Comparison of ENCODE assay signal across 24 cellular contexts in the genomic region with DNA sequence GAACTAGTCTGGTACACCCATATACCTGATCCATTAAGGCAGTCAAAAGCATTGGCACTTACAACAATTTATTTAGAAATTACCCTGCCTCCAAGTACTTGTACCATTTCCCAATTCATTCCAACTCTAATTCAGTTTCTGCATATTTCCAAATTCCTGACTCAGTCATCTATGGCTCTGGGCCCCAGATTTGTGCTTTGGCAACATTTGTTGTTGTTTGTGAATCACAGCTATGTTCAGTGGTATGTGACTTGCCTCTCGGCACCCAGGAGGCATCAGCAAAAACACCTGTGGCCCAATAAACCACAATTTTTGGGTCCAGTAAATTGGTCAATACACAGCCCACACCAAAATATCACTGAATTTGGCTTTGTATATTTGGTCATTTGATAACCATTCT.
DNase-seq lines count a peak whose midpoint lies in the region; TF ChIP-seq lines count a peak whose summit lies in the region.
"Had no signal": no experiment of that assay in that cellular context is flagged by ENCODE, and none has a peak within 500 bp of the region (broad histone marks: within the 10 kb centered on the region; RNA-seq: fewer than 3 reads in every experiment).

No MANE protein-coding gene starts in this region.

- no peak overlapping the region for H3K4me3 ChIP-seq in AG09309 (ENCODE audit: control insufficient read depth, low read depth, low read length)
- no peak overlapping the region for H3K4me3 ChIP-seq in epithelial cell of esophagus (ENCODE audit: low read length)
- H3K4me3 ChIP-seq in mesenchymal stem cell (ENCODE audit: insufficient read depth in 1 of 2, low read depth in 1 of 2, low read length in 2 of 2): no peak overlapping the region
- no peak overlapping the region for H3K4me3 ChIP-seq in smooth muscle cell
- H3K4me3 ChIP-seq: tibial artery had no signal

- DNase-seq in AG09309 (ENCODE audit: low read depth): peak; percentile 13
- no peak for DNase-seq in H9
- DNase-seq in epithelial cell of esophagus (ENCODE audit: low read depth): peak; percentile 83
- DNase-seq in mesenchymal stem cell: no peak
- DNase-seq in GDM1 (lab: John Stamatoyannopoulos, UW): no peak
- no peak for DNase-seq in NCI-H1048 (lab: John Stamatoyannopoulos, UW)
- no peak for DNase-seq in HUDEP-2 (lab: John Stamatoyannopoulos, UW; ENCODE audit: unreplicated experiment in 76 of 76)
- no peak for DNase-seq in smooth muscle cell (lab: John Stamatoyannopoulos, UW; ENCODE audit: unreplicated experiment)
- DNase-seq: activated CD4-positive, alpha-beta memory T cell treated with anti-CD3 and anti-CD28 coated beads, Interleukin-2, amount 10 ng/mL, durations not matched to agents 7 days and 5 days; activated effector memory CD4-positive, alpha-beta T cell treated with anti-CD3 and anti-CD28 coated beads, Interleukin-2, amount 50 U/mL, for 16 hours; activated naive CD8-positive, alpha-beta T cell treated with anti-CD3 and anti-CD28 coated beads, Interleukin-2, amount 50 U/mL, for 24 hours; brain microvascular endothelial cell; C1 segment of cervical spinal cord; Calu3; cortex of kidney; KG1; NCI-H1930; NCI-H226; retina; stimulated activated CD4-positive, alpha-beta T cell treated with anti-CD3 and anti-CD28 coated beads, Interleukin-12 subunit alpha, Interleukin-12 subunit beta, amount 100 ng/mL, for 4 hours; stimulated activated CD4-positive, alpha-beta T cell treated with anti-CD3 and anti-CD28 coated beads, Interleukin-4, amount 100 ng/mL, for 4 hours; stimulated activated naive CD8-positive, alpha-beta T cell treated with anti-CD3 and anti-CD28 coated beads, Interleukin-15, Interleukin-2, amounts not matched to agents 100 U/mL and 50 U/mL, for 24 hours had no signal

- no peak overlapping the region for H3K27ac ChIP-seq in H9 (ENCODE audit: insufficient read length, low read depth, low read length)
- H3K27ac ChIP-seq in mesenchymal stem cell (ENCODE audit: low read length, poor library complexity, severe bottlenecking): no peak overlapping the region
- no peak overlapping the region for H3K27ac ChIP-seq in smooth muscle cell (ENCODE audit: low read depth)
- H3K27ac ChIP-seq: brain microvascular endothelial cell, tibial artery had no signal

- no peak overlapping the region for H4K5ac ChIP-seq in H9 (ENCODE audit: insufficient read length, low read depth, low read length)

- H2BK120ac ChIP-seq in H9 (ENCODE audit: low read depth, low read length, poor library complexity, severe bottlenecking) (no peak overlapping the region), mesenchymal stem cell (ENCODE audit: low read depth, low read length) (no peak overlapping the region)

- no peak overlapping the region for H3K4me2 ChIP-seq in H9 (ENCODE audit: insufficient read depth, insufficient read length, low read length)
- H3K4me2 ChIP-seq in mesenchymal stem cell (ENCODE audit: low read length, poor library complexity, severe bottlenecking): no peak overlapping the region
- H3K4me2 ChIP-seq in smooth muscle cell: no peak overlapping the region

- H3K79me1 ChIP-seq in H9 (ENCODE audit: insufficient read depth, low read depth, low read length, poor library complexity, severe bottlenecking) (no peaks in the 10 kb centered on the region), mesenchymal stem cell (replicated peaks; ENCODE audit: low read length, poor library complexity, severe bottlenecking) (peaks cover 1% of the 10 kb centered on the region)

- TF ChIP-seq CTCF in AG09309 (IDR thresholded peaks at IDR 0.05; ENCODE audit: control insufficient read depth, insufficient read depth, low read depth, low read length, missing control alignments) (no peak), H9 (conservative IDR thresholded peaks at IDR 0.05) (no peak), epithelial cell of esophagus (IDR thresholded peaks at IDR 0.05; ENCODE audit: insufficient read depth, low read depth, low read length, missing control alignments) (no peak), smooth muscle cell (IDR thresholded peaks at IDR 0.05; ENCODE audit: borderline replicate concordance, insufficient read depth, poor library complexity, severe bottlenecking) (no peak)

- H3K18ac ChIP-seq in H9 (ENCODE audit: insufficient read length, low read depth, low read length) (no peak overlapping the region), mesenchymal stem cell (ENCODE audit: low read depth in 1 of 2, low read length in 2 of 2) (no peak overlapping the region)

- no peak overlapping the region for H3T11ph ChIP-seq in H9 (ENCODE audit: low read length)

- no peak overlapping the region for H2BK5ac ChIP-seq in H9 (ENCODE audit: insufficient read length, low read length)
- H2BK5ac ChIP-seq in mesenchymal stem cell (ENCODE audit: low read depth, low read length, poor library complexity, severe bottlenecking): no peak overlapping the region

- H3K4me1 ChIP-seq in H9 (ENCODE audit: insufficient read depth, low read length): no peaks in the 10 kb centered on the region
- no peaks in the 10 kb centered on the region for H3K4me1 ChIP-seq in mesenchymal stem cell (ENCODE audit: control insufficient read depth, insufficient read depth, low read depth, low read length)
- no peaks in the 10 kb centered on the region for H3K4me1 ChIP-seq in smooth muscle cell (ENCODE audit: low read depth)

- no peak overlapping the region for H3K23ac ChIP-seq in H9 (ENCODE audit: insufficient read length, low read depth, low read length)
- H3K23ac ChIP-seq in mesenchymal stem cell (ENCODE audit: low read length in 2 of 2): no peak overlapping the region

- no peak overlapping the region for H4K91ac ChIP-seq in H9 (ENCODE audit: insufficient read length, low read depth, low read length)
- no peak overlapping the region for H4K91ac ChIP-seq in mesenchymal stem cell (ENCODE audit: low read length)

- H3K9ac ChIP-seq in H9 (ENCODE audit: extremely low read depth, insufficient read length, low read length): no peak overlapping the region
- no peak overlapping the region for H3K9ac ChIP-seq in mesenchymal stem cell (ENCODE audit: low read length)
- no peak overlapping the region for H3K9ac ChIP-seq in smooth muscle cell (ENCODE audit: low read depth)

- no peak overlapping the region for H3K4ac ChIP-seq in H9 (ENCODE audit: low read depth, low read length)
- H3K4ac ChIP-seq in mesenchymal stem cell (ENCODE audit: low read depth in 1 of 2, low read length in 2 of 2): no peak overlapping the region

- H3K4me3 Mint-ChIP-seq in H9: no peak overlapping the region
- H3K4me3 Mint-ChIP-seq: activated CD4-positive, alpha-beta memory T cell treated with anti-CD3 and anti-CD28 coated beads, Interleukin-2, amount 10 ng/mL, durations not matched to agents 7 days and 5 days; activated naive CD8-positive, alpha-beta T cell treated with anti-CD3 and anti-CD28 coated beads, Interleukin-2, amount 50 U/mL, for 24 hours; memory B cell had no signal

- peak overlapping the region; percentile 32 for H2AFZ ChIP-seq in H9 (ENCODE audit: low read length)
- no peak overlapping the region for H2AFZ ChIP-seq in mesenchymal stem cell (ENCODE audit: low read depth, low read length)
- no peak overlapping the region for H2AFZ ChIP-seq in smooth muscle cell (ENCODE audit: low read depth)

- no peaks in the 10 kb centered on the region for H3K23me2 ChIP-seq in H9 (ENCODE audit: insufficient read length, low read depth, low read length, poor library complexity, severe bottlenecking)

- H2BK20ac ChIP-seq in H9 (ENCODE audit: low read depth, low read length, poor library complexity, severe bottlenecking): no peak overlapping the region

- no peaks in the 10 kb centered on the region for H3K27me3 Mint-ChIP-seq in H9 (ENCODE audit: low read depth)
- H3K27me3 Mint-ChIP-seq: activated CD4-positive, alpha-beta memory T cell treated with anti-CD3 and anti-CD28 coated beads, Interleukin-2, amount 10 ng/mL, durations not matched to agents 7 days and 5 days; activated naive CD8-positive, alpha-beta T cell treated with anti-CD3 and anti-CD28 coated beads, Interleukin-2, amount 50 U/mL, for 24 hours; memory B cell had no signal

- H3K79me2 ChIP-seq in H9 (ENCODE audit: insufficient read depth, low read length) (no peaks in the 10 kb centered on the region), smooth muscle cell (ENCODE audit: low read depth) (no peaks in the 10 kb centered on the region)

- H3F3A ChIP-seq in smooth muscle cell (ENCODE audit: low read depth): no peaks in the 10 kb centered on the region

- H3K14ac ChIP-seq in H9 (ENCODE audit: insufficient read depth, low read length) (no peak overlapping the region), mesenchymal stem cell (ENCODE audit: low read length in 2 of 2) (no peak overlapping the region)

- no peaks in the 10 kb centered on the region for H4K20me1 ChIP-seq in H9 (ENCODE audit: control insufficient read depth, insufficient read depth, insufficient read length)
- H4K20me1 ChIP-seq in smooth muscle cell (ENCODE audit: low read depth): no peaks in the 10 kb centered on the region

- H2BK15ac ChIP-seq in H9 (ENCODE audit: low read depth, low read length) (no peak overlapping the region), mesenchymal stem cell (ENCODE audit: low read depth, poor library complexity, severe bottlenecking) (no peak overlapping the region)

- no peak overlapping the region for H2BK12ac ChIP-seq in H9 (ENCODE audit: insufficient read length, low read depth, low read length)
- H2BK12ac ChIP-seq in mesenchymal stem cell (ENCODE audit: low read length in 2 of 2): no peak overlapping the region

- H2AK5ac ChIP-seq in H9 (ENCODE audit: insufficient read length, low read length) (no peak overlapping the region), mesenchymal stem cell (ENCODE audit: low read length, severe bottlenecking) (peak overlapping the region; percentile 68)

- H3K4me1 Mint-ChIP-seq in H9: peaks cover 0 to 5% of the 10 kb centered on the region in 2 experiments; a peak in 3 of 4 replicates
- H3K4me1 Mint-ChIP-seq: activated naive CD8-positive, alpha-beta T cell treated with anti-CD3 and anti-CD28 coated beads, Interleukin-2, amount 50 U/mL, for 24 hours; memory B cell had no signal

- H3K27me3 ChIP-seq in H9 (ENCODE audit: insufficient read depth, low read length): no peaks in the 10 kb centered on the region
- no peaks in the 10 kb centered on the region for H3K27me3 ChIP-seq in mesenchymal stem cell (ENCODE audit: control insufficient read depth in 1 of 2, insufficient read depth in 1 of 2, low read length in 2 of 2)
- H3K27me3 ChIP-seq in smooth muscle cell (ENCODE audit: low read depth): no peaks in the 10 kb centered on the region
- H3K27me3 ChIP-seq: brain microvascular endothelial cell, tibial artery had no signal

- H3K9me3 ChIP-seq in H9 (ENCODE audit: control insufficient read depth, low read depth, low read length) (no peaks in the 10 kb centered on the region), mesenchymal stem cell (ENCODE audit: control insufficient read depth, low read length) (no peaks in the 10 kb centered on the region), smooth muscle cell (replicated peaks; ENCODE audit: low read depth) (no peaks in the 10 kb centered on the region)
- H3K9me3 ChIP-seq: tibial artery had no signal

- no peaks in the 10 kb centered on the region for H3K9me3 Mint-ChIP-seq in H9
- H3K9me3 Mint-ChIP-seq: activated CD4-positive, alpha-beta memory T cell treated with anti-CD3 and anti-CD28 coated beads, Interleukin-2, amount 10 ng/mL, durations not matched to agents 7 days and 5 days had no signal

- H3K36me3 Mint-ChIP-seq in H9 (ENCODE audit: insufficient read depth in 1 of 3, low read depth in 3 of 3): no peaks in the 10 kb centered on the region; a peak in 1 of 7 replicates
- H3K36me3 Mint-ChIP-seq: memory B cell had no signal

- peak overlapping the region in 2 of 3 experiments; percentile 36; a peak in 2 of 7 replicates for H3K27ac Mint-ChIP-seq in H9
- H3K27ac Mint-ChIP-seq: activated CD4-positive, alpha-beta memory T cell treated with anti-CD3 and anti-CD28 coated beads, Interleukin-2, amount 10 ng/mL, durations not matched to agents 7 days and 5 days; activated naive CD8-positive, alpha-beta T cell treated with anti-CD3 and anti-CD28 coated beads, Interleukin-2, amount 50 U/mL, for 24 hours; memory B cell had no signal

- no CpG with 5 or more reads among the region's 1 CpG for WGBS in H9 (ENCODE audit: extremely low coverage, insufficient read length, low lambda C conversion rate)
- WGBS in mesenchymal stem cell: no CpG with 5 or more reads among the region's 1 CpG
- WGBS in smooth muscle cell (ENCODE audit: low lambda C conversion rate): 85% methylated on average over 1 of the region's 1 CpG

- no peak overlapping the region for H3K56ac ChIP-seq in H9 (ENCODE audit: insufficient read length, low read depth, low read length)

- H3K36me3 ChIP-seq in mesenchymal stem cell (ENCODE audit: control insufficient read depth in 1 of 2, insufficient read depth in 2 of 2, low read depth in 1 of 2, low read length in 2 of 2) (no peaks in the 10 kb centered on the region), smooth muscle cell (ENCODE audit: low read depth) (no peaks in the 10 kb centered on the region)
- H3K36me3 ChIP-seq: brain microvascular endothelial cell, tibial artery had no signal

- H4K8ac ChIP-seq in H9 (replicated peaks; ENCODE audit: insufficient read length, low read depth, low read length) (no peak overlapping the region), mesenchymal stem cell (ENCODE audit: low read length) (no peak overlapping the region)

Comparison
In these comparisons a context has a peak if more than half of its experiments do, and no peak if none do; other contexts are left out.
1. DNase-seq: peak in AG09309 (single experiment) and epithelial cell of esophagus (single experiment); none in H9 (single experiment), mesenchymal stem cell (single experiment), GDM1 (single experiment), NCI-H1048 (single experiment), HUDEP-2 (0 of 76) and smooth muscle cell (single experiment).